Comparison of ENCODE assay signal across 9 cellular contexts in the genomic region with DNA sequence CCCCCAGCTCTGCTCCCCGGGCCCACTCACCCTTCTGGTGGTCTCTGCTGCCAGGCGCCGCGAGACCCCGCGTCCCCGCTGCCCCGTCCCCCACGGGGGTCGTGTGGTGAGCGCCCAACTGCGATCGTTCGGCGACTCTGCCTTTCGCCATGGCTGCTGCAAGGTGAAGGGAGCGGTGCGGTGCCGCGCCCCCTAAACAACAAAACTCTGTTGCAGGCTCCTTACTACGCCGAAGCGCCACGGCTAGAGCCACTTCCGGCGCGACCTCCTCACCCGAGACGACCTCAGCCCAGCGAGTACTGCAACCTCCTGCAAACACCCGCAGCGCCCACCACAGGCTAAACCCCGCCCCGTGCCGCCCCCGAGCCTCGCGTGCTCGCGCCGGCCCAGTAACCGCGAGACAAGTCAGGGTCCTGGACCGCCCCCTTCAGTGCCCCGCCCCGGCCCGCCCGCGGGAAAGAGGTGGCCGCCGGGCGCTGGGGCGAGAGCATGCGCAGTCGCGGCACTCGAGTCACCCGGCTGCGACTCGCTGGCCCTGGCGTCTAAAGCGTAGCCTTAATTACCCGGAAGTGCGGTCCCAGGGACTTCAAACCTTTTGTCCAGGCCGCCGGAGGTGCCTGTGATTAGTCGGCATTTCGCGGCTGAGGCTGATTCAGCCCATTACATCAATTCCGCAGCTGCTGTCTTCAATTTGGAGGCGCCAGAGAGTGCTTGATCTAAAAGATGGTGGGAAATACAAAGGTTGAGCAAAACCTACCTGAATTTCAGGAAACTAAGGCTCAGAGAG. TPM values are rescaled to one million over a fixed set of nuclear protein-coding genes. Genes with fewer than 3 reads are reported as not detected.
DNase-seq lines count a peak whose midpoint lies in the region; ATAC-seq, FAIRE-seq and TF ChIP-seq lines count a peak whose summit lies in the region.
"Had no signal": no experiment of that assay in that cellular context is flagged by ENCODE, and none has a peak within 500 bp of the region (broad histone marks: within the 10 kb centered on the region; RNA-seq: fewer than 3 reads in every experiment).

A gene with protein sequence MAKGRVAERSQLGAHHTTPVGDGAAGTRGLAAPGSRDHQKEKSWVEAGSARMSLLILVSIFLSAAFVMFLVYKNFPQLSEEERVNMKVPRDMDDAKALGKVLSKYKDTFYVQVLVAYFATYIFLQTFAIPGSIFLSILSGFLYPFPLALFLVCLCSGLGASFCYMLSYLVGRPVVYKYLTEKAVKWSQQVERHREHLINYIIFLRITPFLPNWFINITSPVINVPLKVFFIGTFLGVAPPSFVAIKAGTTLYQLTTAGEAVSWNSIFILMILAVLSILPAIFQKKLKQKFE (minus strand): TSS at position 303 of the 787 bp plus-strand sequence. CDS start 152 bp downstream, at position 151.

- ATAC-seq in GM19025 (IDR thresholded peaks at IDR 0.05; ENCODE audit: low read depth, unreplicated experiment) (peak; percentile 97), HG03342 (IDR thresholded peaks at IDR 0.05; ENCODE audit: unreplicated experiment) (peak; percentile 97)
- peak; percentile 96 for ATAC-seq in activated CD4-positive, CD25-positive, alpha-beta regulatory T cell treated with anti-CD3 and anti-CD28 coated beads, Interleukin-2, amount 50 U/mL, for 24 hours

- no peak for TF ChIP-seq CTCF in AG09309 (IDR thresholded peaks at IDR 0.05; ENCODE audit: control insufficient read depth, insufficient read depth, low read depth, low read length, missing control alignments)
- peak in 2 of 3 experiments; percentile 26 to 33 for TF ChIP-seq CTCF in keratinocyte (optimal IDR thresholded peaks at IDR 0.05 in 1 of 3, IDR thresholded peaks at IDR 0.05 in 1 of 3, conservative IDR thresholded peaks at IDR 0.05 in 1 of 3; ENCODE audit: extremely low read depth in 1 of 3, insufficient read depth in 2 of 3, low read length in 3 of 3)

- peak; percentile 96 for DNase-seq in AG09309 (ENCODE audit: low read depth)
- DNase-seq in NCI-H446 (lab: John Stamatoyannopoulos, UW), result peak; percentile 96 to 99
- DNase-seq in cerebellar cortex (ENCODE audit: low spot score), result peak; percentile 99
- DNase-seq in keratinocyte (ENCODE audit: low read depth, low spot score), result peak; percentile 92
- peak; percentile 98 to 100 for DNase-seq in stimulated activated CD4-positive, alpha-beta T cell treated with anti-CD3 and anti-CD28 coated beads, Interleukin-15, amount 100 ng/mL, for 1 hour (ENCODE audit: low read depth in 1 of 2, low spot score in 1 of 2)

- H3K9me1 ChIP-seq in keratinocyte (ENCODE audit: control insufficient read depth, extremely low read depth, insufficient read depth, low read length), result peaks cover 2% of the 10 kb centered on the region

- H3K9ac ChIP-seq in keratinocyte (ENCODE audit: control insufficient read depth, extremely low read depth, insufficient read depth, low read length), result peak within 1 kb of the TSS; percentile 89

- H3K4me3 ChIP-seq in AG09309 (ENCODE audit: control insufficient read depth, low read depth, low read length) (peak within 1 kb of the TSS; percentile 72), keratinocyte (ENCODE audit: control insufficient read depth in 2 of 3, extremely low read depth in 1 of 3, insufficient read depth in 2 of 3, low read depth in 1 of 3, low read length in 3 of 3) (peak within 1 kb of the TSS; percentile 66 to 96 (median 88))

- FAIRE-seq in keratinocyte (lab: Jason Lieb, UNC), result no peak
- FAIRE-seq: TTC549 had no signal

- peaks cover 17% of the 10 kb centered on the region for H3K4me1 ChIP-seq in keratinocyte (ENCODE audit: control insufficient read depth, extremely low read depth, insufficient read depth, low read length)

- peaks cover 46% of the 10 kb centered on the region for H3K79me2 ChIP-seq in keratinocyte (ENCODE audit: control insufficient read depth, insufficient read depth, low read length)

- peak within 1 kb of the TSS; percentile 98 for H2AFZ ChIP-seq in keratinocyte (ENCODE audit: control insufficient read depth, low read length)

- H3K27me3 ChIP-seq in keratinocyte (ENCODE audit: control insufficient read depth, extremely low read depth, insufficient read depth, low read length), result no peaks in the 10 kb centered on the region

- H3K27ac ChIP-seq in keratinocyte (ENCODE audit: control insufficient read depth, insufficient read depth, low read length), result peak within 1 kb of the TSS; percentile 95

- no peaks in the 10 kb centered on the region for H4K20me1 ChIP-seq in keratinocyte (ENCODE audit: control insufficient read depth, extremely low read depth, insufficient read depth, low read length)

- H3K4me2 ChIP-seq in keratinocyte (ENCODE audit: control insufficient read depth, extremely low read depth, insufficient read depth, low read depth, low read length), result peak within 1 kb of the TSS; percentile 100

- dilution Hi-C loops in keratinocyte (cut with MboI; ENCODE audit: extremely low pct_ligation_motif_present, low sequenced_read_pairs), result no loop called here

- no peaks in the 10 kb centered on the region for H3K9me3 ChIP-seq in keratinocyte (ENCODE audit: control insufficient read depth, low read depth, low read length)

- peaks cover 0 to 7% of the 10 kb centered on the region in 2 experiments for H3K36me3 ChIP-seq in keratinocyte (ENCODE audit: control insufficient read depth in 2 of 2, extremely low read depth in 1 of 2, insufficient read depth in 2 of 2, low read length in 2 of 2)

RNA-seq across cellular contexts. Expression of the gene that starts here (rescaled TPM):
- 41.6 to 69.3 TPM (median 53.6 TPM) in 3 replicates for polyA plus RNA-seq in keratinocyte
- 32.5 TPM for polyA plus RNA-seq in keratinocyte (2011; ENCODE audit: low read depth)
- 13.7 and 26.0 TPM in 2 replicates for polyA plus RNA-seq in keratinocyte (2011; cell fraction: cytosol; rRNA removed)
- polyA plus RNA-seq in keratinocyte (2011; cell fraction: nucleus; rRNA removed), result 97.1 and 111 TPM in 2 replicates
- 27.8 and 44.0 TPM in 2 replicates for polyA plus RNA-seq in keratinocyte (2012; ENCODE audit: low replicate concordance)
- polyA minus RNA-seq in keratinocyte, result 18.0 to 43.5 TPM (median 29.1 TPM) in 3 replicates
- 28.2 TPM for polyA minus RNA-seq in keratinocyte (2011; cell fraction: cytosol; rRNA and poly(A)+ RNA removed)
- polyA minus RNA-seq in keratinocyte (2011; cell fraction: nucleus; rRNA and poly(A)+ RNA removed), result 95.4 and 102 TPM in 2 replicates

Comparison
In these comparisons a context has a peak if more than half of its experiments do, and no peak if none do; other contexts are left out.
1. Peak in every context shown above with its lines: DNase-seq, ATAC-seq, H3K4me3 ChIP-seq and H3K27ac ChIP-seq.